Comparison of ENCODE assay signal across 10 cellular contexts in the genomic region with DNA sequence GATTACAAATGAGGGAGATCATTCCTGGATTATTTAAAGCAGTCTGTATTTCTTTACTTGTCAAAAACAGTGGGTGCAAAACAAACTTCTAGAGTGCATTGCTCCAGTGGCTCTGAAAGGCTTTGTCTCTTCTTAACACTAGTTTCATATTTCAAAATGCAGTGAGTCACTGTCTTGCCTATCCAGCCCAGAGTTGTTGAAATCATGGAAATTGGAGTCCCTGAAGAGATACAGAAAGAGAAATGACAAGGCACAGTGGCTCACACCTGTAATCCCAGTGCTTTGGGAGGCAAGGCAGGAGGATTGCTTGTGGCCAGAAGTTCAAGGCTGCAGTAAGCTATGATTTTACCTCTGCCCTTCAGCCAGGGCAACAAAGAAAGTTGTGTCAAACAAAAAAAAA. TPM values are rescaled to one million over a fixed set of nuclear protein-coding genes. Genes with fewer than 3 reads are reported as not detected.
DNase-seq lines count a peak whose midpoint lies in the region; ATAC-seq and TF ChIP-seq lines count a peak whose summit lies in the region.
"Had no signal": no experiment of that assay in that cellular context is flagged by ENCODE, and none has a peak within 500 bp of the region (broad histone marks: within the 10 kb centered on the region; RNA-seq: fewer than 3 reads in every experiment).

No MANE protein-coding gene starts in this region.

- intact Hi-C loops in gastrocnemius medialis (cut with DNase I; ENCODE audit: low total_unique reads), result no loop called here

- in situ Hi-C loops in gastrocnemius medialis (cut with MboI; ENCODE audit: low sequenced_read_pairs in 4 of 4), result no loop called here

- no peak overlapping the region for H3K27ac ChIP-seq in HEK293 (ENCODE audit: extremely low read depth, low read depth, low read length)
- H3K27ac ChIP-seq in gastrocnemius medialis, result peak overlapping the region in 3 of 4 donors; percentile 11 to 65 (median 57)
- H3K27ac ChIP-seq: coronary artery had no signal

- CTCF ChIA-PET in HEK293 (lab: Yijun Ruan, JAX), result interaction anchor here (1.2 to 1.7 kb wide), 3 partner anchors 15 to 56 kb away, joined by 3 to 4 read pairs (median 4); no protein-coding TSS in a partner anchor

- POLR2A ChIA-PET in HEK293 (lab: Yijun Ruan, JAX), result no interaction called here

- H3K36me3 ChIP-seq in HEK293 (ENCODE audit: control insufficient read depth in 2 of 2, insufficient read depth in 1 of 2, low read length in 2 of 2), result no peaks in the 10 kb centered on the region; a peak in 1 of 3 replicates
- no peaks in the 10 kb centered on the region for H3K36me3 ChIP-seq in gastrocnemius medialis

- H3K9me3 ChIP-seq in HEK293 (ENCODE audit: control insufficient read depth, insufficient read depth, low read depth, low read length), result no peaks in the 10 kb centered on the region
- H3K9me3 ChIP-seq in gastrocnemius medialis, result no peaks in the 10 kb centered on the region

- H3K4me3 ChIP-seq in HEK293 (ENCODE audit: low read depth, low read length) (no peak overlapping the region), choroid plexus epithelial cell (ENCODE audit: low read depth, low read length) (no peak overlapping the region), gastrocnemius medialis (no peak overlapping the region)
- H3K4me3 ChIP-seq: coronary artery had no signal

- peak; percentile 93 to 99 for ATAC-seq in gastrocnemius medialis
- no peak for ATAC-seq in HG02885 (IDR thresholded peaks at IDR 0.05; ENCODE audit: poor library complexity, unreplicated experiment)
- no peak for ATAC-seq in HG02588 (IDR thresholded peaks at IDR 0.05; ENCODE audit: unreplicated experiment)

- DNase-seq in NCI-H345 treated with DMSO at 0.1 percent for 48 hours (lab: John Stamatoyannopoulos, UW; ENCODE audit: unreplicated experiment), result peak; percentile 55
- DNase-seq in choroid plexus epithelial cell (ENCODE audit: low read depth), result peak; percentile 81
- DNase-seq in gastrocnemius medialis, result peak in 1 of 2 donors; percentile 34
- no peak for DNase-seq in ecto neural progenitor cell (ENCODE audit: low spot score)
- DNase-seq: activated CD8-positive, alpha-beta memory T cell treated with anti-CD3 and anti-CD28 coated beads, Interleukin-2, amount 50 U/mL, for 48 hours; NCI-H2081 treated with DMSO at 0.1 percent for 48 hours had no signal

- H3K4me1 ChIP-seq in HEK293 (ENCODE audit: control insufficient read depth, insufficient read depth, low read length) (peaks cover 3% of the 10 kb centered on the region; the same call in 1 of the 2 replicates), gastrocnemius medialis (peaks cover 4 to 13% of the 10 kb centered on the region in 2 donors)

- TF ChIP-seq POLR2A in gastrocnemius medialis (IDR thresholded peaks at IDR 0.05), result no peak

- TF ChIP-seq CTCF in HEK293 (tag by site-specific recombination; IDR thresholded peaks at IDR 0.05) (no peak), choroid plexus epithelial cell (conservative IDR thresholded peaks at IDR 0.05; ENCODE audit: low read depth, low read length) (no peak), gastrocnemius medialis (IDR thresholded peaks at IDR 0.05 in 4 of 5, conservative IDR thresholded peaks at IDR 0.05 in 1 of 5) (no peak)

- no peaks in the 10 kb centered on the region for H3K27me3 ChIP-seq in gastrocnemius medialis

TF ChIP-seq in HEK293, 187 proteins besides CTCF, POLR2A, EP300 and RAD21:
- peak; percentile 37; the same call in 1 of the 2 replicates for TF ChIP-seq ZEB2 (tag by site-specific recombination; IDR thresholded peaks at IDR 0.05)
- TF ChIP-seq, protein P1, sequence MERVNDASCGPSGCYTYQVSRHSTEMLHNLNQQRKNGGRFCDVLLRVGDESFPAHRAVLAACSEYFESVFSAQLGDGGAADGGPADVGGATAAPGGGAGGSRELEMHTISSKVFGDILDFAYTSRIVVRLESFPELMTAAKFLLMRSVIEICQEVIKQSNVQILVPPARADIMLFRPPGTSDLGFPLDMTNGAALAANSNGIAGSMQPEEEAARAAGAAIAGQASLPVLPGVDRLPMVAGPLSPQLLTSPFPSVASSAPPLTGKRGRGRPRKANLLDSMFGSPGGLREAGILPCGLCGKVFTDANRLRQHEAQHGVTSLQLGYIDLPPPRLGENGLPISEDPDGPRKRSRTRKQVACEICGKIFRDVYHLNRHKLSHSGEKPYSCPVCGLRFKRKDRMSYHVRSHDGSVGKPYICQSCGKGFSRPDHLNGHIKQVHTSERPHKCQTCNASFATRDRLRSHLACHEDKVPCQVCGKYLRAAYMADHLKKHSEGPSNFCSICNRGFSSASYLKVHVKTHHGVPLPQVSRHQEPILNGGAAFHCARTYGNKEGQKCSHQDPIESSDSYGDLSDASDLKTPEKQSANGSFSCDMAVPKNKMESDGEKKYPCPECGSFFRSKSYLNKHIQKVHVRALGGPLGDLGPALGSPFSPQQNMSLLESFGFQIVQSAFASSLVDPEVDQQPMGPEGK (tag by site-specific recombination; IDR thresholded peaks at IDR 0.05), result no peak
- TF ChIP-seq ZNF114 (tag by site-specific recombination; IDR thresholded peaks at IDR 0.05), result no peak
- TF ChIP-seq GFI1B (tag by site-specific recombination; IDR thresholded peaks at IDR 0.05), result no peak
- peak; percentile 28; the same call in 1 of the 2 replicates for TF ChIP-seq OSR2 (tag by site-specific recombination; IDR thresholded peaks at IDR 0.05)
- no peak for TF ChIP-seq ZNF670 (tag by site-specific recombination; IDR thresholded peaks at IDR 0.05; ENCODE audit: low read depth)
- TF ChIP-seq BCL11B (tag by site-specific recombination; IDR thresholded peaks at IDR 0.05; ENCODE audit: low read depth), result no peak
- TF ChIP-seq SETDB1 (IDR thresholded peaks at IDR 0.05; ENCODE audit: insufficient read length, low read length), result peak; percentile 55
- TF ChIP-seq ZNF366 (tag by site-specific recombination; conservative IDR thresholded peaks at IDR 0.05), result 0 out of 2 replicates have a peak, but pooled peaks have one; percentile 28
- no peak for TF ChIP-seq ZNF776 (tag by site-specific recombination; IDR thresholded peaks at IDR 0.05; ENCODE audit: borderline replicate concordance)
- TF ChIP-seq ZBTB17 (tag by site-specific recombination; IDR thresholded peaks at IDR 0.05), result 0 out of 2 replicates have a peak, but pooled peaks have one; percentile 12
- TF ChIP-seq ZNF292 (tag by site-specific recombination; IDR thresholded peaks at IDR 0.05; ENCODE audit: borderline replicate concordance, low read depth), result no peak
- peak; percentile 81; the same call in 1 of the 2 replicates for TF ChIP-seq TRIM28 (IDR thresholded peaks at IDR 0.05; ENCODE audit: borderline replicate concordance, low read length)
- no peak for TF ChIP-seq ZNF518A (tag by site-specific recombination; conservative IDR thresholded peaks at IDR 0.05; ENCODE audit: low read depth)
- peak; percentile 77 for TF ChIP-seq PRDM1 (tag by site-specific recombination; IDR thresholded peaks at IDR 0.05)
- no peak for TF ChIP-seq ZNF654 (tag by site-specific recombination; IDR thresholded peaks at IDR 0.05; ENCODE audit: low read depth)
- 0 out of 2 replicates have a peak, but pooled peaks have one; percentile 10 for TF ChIP-seq SCRT1 (tag by site-specific recombination; IDR thresholded peaks at IDR 0.05; ENCODE audit: borderline replicate concordance)

RNA-seq across cellular contexts. Expression of gene SLC2A12, which starts 11.3 kb away (rescaled TPM):
- total RNA-seq in gastrocnemius medialis, result 1 to 10 TPM; 2.0 to 4.7 (median 3.3) TPM

Comparison
In these comparisons a context has a peak if more than half of its experiments do, and no peak if none do; other contexts are left out.
1. ATAC-seq: peak in gastrocnemius medialis (2 of 2); none in HG02885 (single experiment) and HG02588 (single experiment).